ENCODE assay signal across 1 cellular context in the genomic region with DNA sequence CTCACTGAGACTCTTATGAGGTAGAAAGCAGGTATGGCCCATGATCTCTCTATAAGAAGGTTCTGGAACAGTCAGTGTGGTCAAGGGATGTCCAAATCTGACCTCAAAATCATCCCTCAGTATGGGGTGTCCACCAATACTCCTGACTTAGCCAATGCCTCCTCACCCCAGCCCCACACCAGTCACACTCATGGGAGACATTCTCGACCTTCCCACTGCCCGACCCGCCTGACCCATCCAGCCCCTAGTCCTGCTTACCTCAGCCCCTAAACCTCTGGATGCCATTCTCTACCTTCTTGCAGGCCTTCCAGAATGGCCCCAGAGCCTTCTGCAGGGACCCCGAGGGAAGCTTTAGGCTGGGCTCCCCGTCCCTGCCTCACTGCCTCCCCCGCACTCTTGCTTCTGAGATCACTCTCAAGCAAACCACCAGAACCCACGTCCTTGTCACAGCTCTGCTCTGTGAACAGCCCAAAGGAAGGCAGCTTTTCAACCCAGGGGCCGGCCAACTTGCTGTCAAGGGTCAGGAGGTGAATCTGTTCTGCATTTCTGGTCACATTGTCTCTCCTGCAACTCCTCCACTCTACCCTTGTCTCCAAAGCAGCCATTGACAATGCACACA.
TF ChIP-seq lines count a peak whose summit lies in the region.

No MANE protein-coding gene starts in this region.

TF ChIP-seq in SK-N-SH treated with all-trans-retinoic acid at 6 μM for 48 hours, 23 proteins besides CTCF, POLR2A, EP300 and RAD21:
- no peak for TF ChIP-seq ZC3H10 (CRISPR knock-in tag; IDR thresholded peaks at IDR 0.05)
- TF ChIP-seq, protein P1, sequence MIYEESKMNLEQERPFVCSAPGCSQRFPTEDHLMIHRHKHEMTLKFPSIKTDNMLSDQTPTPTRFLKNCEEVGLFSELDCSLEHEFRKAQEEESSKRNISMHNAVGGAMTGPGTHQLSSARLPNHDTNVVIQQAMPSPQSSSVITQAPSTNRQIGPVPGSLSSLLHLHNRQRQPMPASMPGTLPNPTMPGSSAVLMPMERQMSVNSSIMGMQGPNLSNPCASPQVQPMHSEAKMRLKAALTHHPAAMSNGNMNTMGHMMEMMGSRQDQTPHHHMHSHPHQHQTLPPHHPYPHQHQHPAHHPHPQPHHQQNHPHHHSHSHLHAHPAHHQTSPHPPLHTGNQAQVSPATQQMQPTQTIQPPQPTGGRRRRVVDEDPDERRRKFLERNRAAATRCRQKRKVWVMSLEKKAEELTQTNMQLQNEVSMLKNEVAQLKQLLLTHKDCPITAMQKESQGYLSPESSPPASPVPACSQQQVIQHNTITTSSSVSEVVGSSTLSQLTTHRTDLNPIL (CRISPR knock-in tag; IDR thresholded peaks at IDR 0.05; ENCODE audit: low read depth) = no peak
- no peak for TF ChIP-seq ESRRG (CRISPR knock-in tag; IDR thresholded peaks at IDR 0.05)
- no peak for TF ChIP-seq BACH2 (CRISPR knock-in tag; IDR thresholded peaks at IDR 0.05; ENCODE audit: borderline replicate concordance)
- no peak for TF ChIP-seq ZFP3 (CRISPR knock-in tag; IDR thresholded peaks at IDR 0.05)
- no peak for TF ChIP-seq ZNF70 (CRISPR knock-in tag; IDR thresholded peaks at IDR 0.05)
- no peak for TF ChIP-seq GLIS3 (CRISPR knock-in tag; IDR thresholded peaks at IDR 0.05)
- TF ChIP-seq ZFP30 (CRISPR knock-in tag; IDR thresholded peaks at IDR 0.05) = no peak
- no peak for TF ChIP-seq PPARA (CRISPR knock-in tag; IDR thresholded peaks at IDR 0.05; ENCODE audit: borderline replicate concordance)
- no peak for TF ChIP-seq TOX (CRISPR knock-in tag; IDR thresholded peaks at IDR 0.05; ENCODE audit: borderline replicate concordance)
- TF ChIP-seq, protein P2, sequence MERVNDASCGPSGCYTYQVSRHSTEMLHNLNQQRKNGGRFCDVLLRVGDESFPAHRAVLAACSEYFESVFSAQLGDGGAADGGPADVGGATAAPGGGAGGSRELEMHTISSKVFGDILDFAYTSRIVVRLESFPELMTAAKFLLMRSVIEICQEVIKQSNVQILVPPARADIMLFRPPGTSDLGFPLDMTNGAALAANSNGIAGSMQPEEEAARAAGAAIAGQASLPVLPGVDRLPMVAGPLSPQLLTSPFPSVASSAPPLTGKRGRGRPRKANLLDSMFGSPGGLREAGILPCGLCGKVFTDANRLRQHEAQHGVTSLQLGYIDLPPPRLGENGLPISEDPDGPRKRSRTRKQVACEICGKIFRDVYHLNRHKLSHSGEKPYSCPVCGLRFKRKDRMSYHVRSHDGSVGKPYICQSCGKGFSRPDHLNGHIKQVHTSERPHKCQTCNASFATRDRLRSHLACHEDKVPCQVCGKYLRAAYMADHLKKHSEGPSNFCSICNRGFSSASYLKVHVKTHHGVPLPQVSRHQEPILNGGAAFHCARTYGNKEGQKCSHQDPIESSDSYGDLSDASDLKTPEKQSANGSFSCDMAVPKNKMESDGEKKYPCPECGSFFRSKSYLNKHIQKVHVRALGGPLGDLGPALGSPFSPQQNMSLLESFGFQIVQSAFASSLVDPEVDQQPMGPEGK (CRISPR knock-in tag; IDR thresholded peaks at IDR 0.05; ENCODE audit: borderline replicate concordance) = no peak
- TF ChIP-seq RARB (CRISPR knock-in tag; IDR thresholded peaks at IDR 0.05) = no peak
- TF ChIP-seq, protein P3, sequence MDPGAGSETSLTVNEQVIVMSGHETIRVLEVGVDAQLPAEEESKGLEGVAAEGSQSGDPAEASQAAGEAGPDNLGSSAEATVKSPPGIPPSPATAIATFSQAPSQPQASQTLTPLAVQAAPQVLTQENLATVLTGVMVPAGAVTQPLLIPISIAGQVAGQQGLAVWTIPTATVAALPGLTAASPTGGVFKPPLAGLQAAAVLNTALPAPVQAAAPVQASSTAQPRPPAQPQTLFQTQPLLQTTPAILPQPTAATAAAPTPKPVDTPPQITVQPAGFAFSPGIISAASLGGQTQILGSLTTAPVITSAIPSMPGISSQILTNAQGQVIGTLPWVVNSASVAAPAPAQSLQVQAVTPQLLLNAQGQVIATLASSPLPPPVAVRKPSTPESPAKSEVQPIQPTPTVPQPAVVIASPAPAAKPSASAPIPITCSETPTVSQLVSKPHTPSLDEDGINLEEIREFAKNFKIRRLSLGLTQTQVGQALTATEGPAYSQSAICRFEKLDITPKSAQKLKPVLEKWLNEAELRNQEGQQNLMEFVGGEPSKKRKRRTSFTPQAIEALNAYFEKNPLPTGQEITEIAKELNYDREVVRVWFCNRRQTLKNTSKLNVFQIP (CRISPR knock-in tag; IDR thresholded peaks at IDR 0.05; ENCODE audit: borderline replicate concordance, low read depth) = no peak
- TF ChIP-seq, protein P4, sequence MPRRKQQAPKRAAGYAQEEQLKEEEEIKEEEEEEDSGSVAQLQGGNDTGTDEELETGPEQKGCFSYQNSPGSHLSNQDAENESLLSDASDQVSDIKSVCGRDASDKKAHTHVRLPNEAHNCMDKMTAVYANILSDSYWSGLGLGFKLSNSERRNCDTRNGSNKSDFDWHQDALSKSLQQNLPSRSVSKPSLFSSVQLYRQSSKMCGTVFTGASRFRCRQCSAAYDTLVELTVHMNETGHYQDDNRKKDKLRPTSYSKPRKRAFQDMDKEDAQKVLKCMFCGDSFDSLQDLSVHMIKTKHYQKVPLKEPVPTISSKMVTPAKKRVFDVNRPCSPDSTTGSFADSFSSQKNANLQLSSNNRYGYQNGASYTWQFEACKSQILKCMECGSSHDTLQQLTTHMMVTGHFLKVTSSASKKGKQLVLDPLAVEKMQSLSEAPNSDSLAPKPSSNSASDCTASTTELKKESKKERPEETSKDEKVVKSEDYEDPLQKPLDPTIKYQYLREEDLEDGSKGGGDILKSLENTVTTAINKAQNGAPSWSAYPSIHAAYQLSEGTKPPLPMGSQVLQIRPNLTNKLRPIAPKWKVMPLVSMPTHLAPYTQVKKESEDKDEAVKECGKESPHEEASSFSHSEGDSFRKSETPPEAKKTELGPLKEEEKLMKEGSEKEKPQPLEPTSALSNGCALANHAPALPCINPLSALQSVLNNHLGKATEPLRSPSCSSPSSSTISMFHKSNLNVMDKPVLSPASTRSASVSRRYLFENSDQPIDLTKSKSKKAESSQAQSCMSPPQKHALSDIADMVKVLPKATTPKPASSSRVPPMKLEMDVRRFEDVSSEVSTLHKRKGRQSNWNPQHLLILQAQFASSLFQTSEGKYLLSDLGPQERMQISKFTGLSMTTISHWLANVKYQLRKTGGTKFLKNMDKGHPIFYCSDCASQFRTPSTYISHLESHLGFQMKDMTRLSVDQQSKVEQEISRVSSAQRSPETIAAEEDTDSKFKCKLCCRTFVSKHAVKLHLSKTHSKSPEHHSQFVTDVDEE (CRISPR knock-in tag; IDR thresholded peaks at IDR 0.05) = no peak
- no peak for TF ChIP-seq TCF4 (CRISPR knock-in tag; IDR thresholded peaks at IDR 0.05; ENCODE audit: borderline replicate concordance)
- no peak for TF ChIP-seq CSDC2 (CRISPR knock-in tag; IDR thresholded peaks at IDR 0.05)
- TF ChIP-seq, protein P5, sequence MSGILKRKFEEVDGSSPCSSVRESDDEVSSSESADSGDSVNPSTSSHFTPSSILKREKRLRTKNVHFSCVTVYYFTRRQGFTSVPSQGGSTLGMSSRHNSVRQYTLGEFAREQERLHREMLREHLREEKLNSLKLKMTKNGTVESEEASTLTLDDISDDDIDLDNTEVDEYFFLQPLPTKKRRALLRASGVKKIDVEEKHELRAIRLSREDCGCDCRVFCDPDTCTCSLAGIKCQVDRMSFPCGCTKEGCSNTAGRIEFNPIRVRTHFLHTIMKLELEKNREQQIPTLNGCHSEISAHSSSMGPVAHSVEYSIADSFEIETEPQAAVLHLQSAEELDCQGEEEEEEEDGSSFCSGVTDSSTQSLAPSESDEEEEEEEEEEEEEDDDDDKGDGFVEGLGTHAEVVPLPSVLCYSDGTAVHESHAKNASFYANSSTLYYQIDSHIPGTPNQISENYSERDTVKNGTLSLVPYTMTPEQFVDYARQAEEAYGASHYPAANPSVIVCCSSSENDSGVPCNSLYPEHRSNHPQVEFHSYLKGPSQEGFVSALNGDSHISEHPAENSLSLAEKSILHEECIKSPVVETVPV (CRISPR knock-in tag; IDR thresholded peaks at IDR 0.05) = no peak
